ENCODE assay signal across 8 cellular contexts in genomic region chr14:69260979-69261605, GRCh38. TPM values are rescaled to one million over a fixed set of nuclear protein-coding genes. Genes with fewer than 3 reads are reported as not detected.
DNase-seq lines count a peak whose midpoint lies in the region; ATAC-seq and TF ChIP-seq lines count a peak whose summit lies in the region.

No MANE protein-coding gene starts in this region.

- ATAC-seq in HG02610 (IDR thresholded peaks at IDR 0.05; ENCODE audit: unreplicated experiment) = peak; percentile 45

- no peak overlapping the region for H3K27ac Mint-ChIP-seq in nephron

- H3K4me1 ChIP-seq in esophagus (ENCODE audit: control insufficient read depth in 2 of 2, insufficient read depth in 2 of 2, low read length in 1 of 2) (peaks cover 6% of the 10 kb centered on the region in 2 donors), urinary bladder (ENCODE audit: insufficient read depth) (no peaks in the 10 kb centered on the region)

- H3K27ac ChIP-seq in esophagus (ENCODE audit: low read depth in 2 of 2, low read length in 1 of 2) = no peak overlapping the region
- no peak overlapping the region for H3K27ac ChIP-seq in urinary bladder (ENCODE audit: low read depth)

- H3K27me3 ChIP-seq in esophagus (ENCODE audit: control insufficient read depth in 1 of 2, insufficient read depth in 2 of 2, low read length in 2 of 2) = peaks cover 0 to 7% of the 10 kb centered on the region in 2 donors

- DNase-seq in COLO668 (lab: John Stamatoyannopoulos, UW; ENCODE audit: unreplicated experiment) = peak; percentile 63
- peak; percentile 24 for DNase-seq in activated CD4-positive, alpha-beta T cell treated with anti-CD3 and anti-CD28 coated beads, Interleukin-2, amount 50 U/mL, for 1 hour
- no peak for DNase-seq in NCI-H774 (lab: John Stamatoyannopoulos, UW)
- DNase-seq in SIG-M5 treated with dmso at 0.1 percent for 504 hours (lab: John Stamatoyannopoulos, UW; ENCODE audit: unreplicated experiment) = no peak

- WGBS in esophagus, 2 donors = 1% methylated on average over 54 to 55 of the region's 55 CpGs
- 2% methylated on average over 55 of the region's 55 CpGs for WGBS in urinary bladder

- peaks cover 7% of the 10 kb centered on the region for H3K4me1 Mint-ChIP-seq in nephron

- H3K4me3 ChIP-seq in esophagus (ENCODE audit: low read depth in 1 of 2, low read length in 2 of 2) (peak overlapping the region; percentile 31 to 46), urinary bladder (ENCODE audit: low read depth, low read length) (peak overlapping the region; percentile 43)

- H3K27me3 Mint-ChIP-seq in nephron (ENCODE audit: low read depth) = peaks cover 78% of the 10 kb centered on the region

- H3K36me3 ChIP-seq in esophagus (ENCODE audit: control insufficient read depth in 2 of 2, insufficient read depth in 2 of 2, low read length in 1 of 2) = no peaks in the 10 kb centered on the region
- no peaks in the 10 kb centered on the region for H3K36me3 ChIP-seq in urinary bladder (ENCODE audit: insufficient read depth)

- peak overlapping the region; percentile 85 to 86 (median 85) for H3K4me3 Mint-ChIP-seq in nephron

- H3K9me3 ChIP-seq in esophagus (ENCODE audit: control insufficient read depth in 2 of 2, insufficient read depth in 1 of 2, low read depth in 1 of 2, low read length in 1 of 2) = no peaks in the 10 kb centered on the region

- no peaks in the 10 kb centered on the region for H3K36me3 Mint-ChIP-seq in nephron (ENCODE audit: low read depth)

- TF ChIP-seq CTCF in nephron (IDR thresholded peaks at IDR 0.05; ENCODE audit: unreplicated experiment in 3 of 3) = peak; percentile 65 to 79 (median 68)

- H3K9me3 Mint-ChIP-seq in nephron = no peaks in the 10 kb centered on the region

RNA-seq across cellular contexts. Expression of gene GALNT16, which starts 1.1 kb away (rescaled TPM):
- polyA plus RNA-seq in esophagus (under 1 TPM; 0.36 to 0.39 TPM), urinary bladder (3.7 TPM)
- 11.4 TPM for total RNA-seq in urinary bladder

Comparison
In these comparisons a context has a peak if more than half of its experiments do, and no peak if none do; other contexts are left out.
1. DNase-seq: peak in COLO668 (single experiment) and activated CD4-positive, alpha-beta T cell treated with anti-CD3 and anti-CD28 coated beads, Interleukin-2, amount 50 U/mL, for 1 hour (single experiment); none in NCI-H774 (single experiment) and SIG-M5 treated with dmso at 0.1 percent for 504 hours (single experiment).